In the genomic region with DNA sequence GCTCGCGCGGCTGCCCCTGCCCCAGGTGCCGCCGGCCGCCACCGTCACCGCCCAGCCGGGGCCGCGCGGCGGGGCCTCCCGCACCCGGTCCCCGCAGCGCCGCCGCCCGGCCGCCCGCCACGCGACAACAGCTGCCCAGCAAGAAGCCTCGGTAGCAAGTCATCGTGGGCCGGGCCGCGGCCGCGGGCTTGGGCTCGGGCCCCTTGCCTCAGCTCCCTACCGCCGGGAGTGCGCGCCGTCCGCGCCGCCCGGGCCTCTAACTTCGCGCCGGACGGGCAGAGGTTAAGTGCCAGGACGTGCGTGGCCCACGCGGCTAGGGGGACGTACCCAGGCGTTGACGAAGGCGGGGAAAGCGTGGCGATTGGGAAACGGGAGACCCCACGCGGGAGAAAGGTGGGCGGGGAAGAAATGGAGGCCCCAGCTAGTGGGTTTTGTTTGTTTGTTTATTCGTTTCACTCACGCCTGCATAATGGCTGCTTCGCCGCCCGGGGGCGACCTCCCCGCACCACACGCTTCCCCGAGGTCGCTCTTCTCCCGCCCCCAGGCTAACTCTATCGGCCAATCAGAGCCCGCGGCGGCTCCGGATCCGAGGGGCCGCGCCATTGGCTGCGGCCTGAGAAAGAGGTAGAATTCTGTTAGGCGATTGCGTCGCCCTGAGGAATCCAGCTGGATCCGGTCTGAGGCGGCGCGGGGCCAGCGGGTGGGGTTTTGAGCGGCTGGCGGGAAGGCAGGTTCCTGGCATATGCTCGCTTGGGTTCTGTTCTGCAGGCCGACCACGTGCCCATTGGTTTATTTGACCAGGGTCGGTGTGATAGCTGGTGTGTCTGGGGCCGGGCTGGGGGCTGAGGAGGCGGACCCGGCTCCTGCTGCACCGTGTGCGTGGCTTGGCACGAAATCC, we compare ENCODE assay signal across 8 cellular contexts. TPM values are rescaled to one million over a fixed set of nuclear protein-coding genes. Genes with fewer than 3 reads are reported as not detected.
A peak's percentile ranks its signal among the peaks of the same experiment; 100 is the strongest.
DNase-seq lines count a peak whose midpoint lies in the region; ATAC-seq and TF ChIP-seq lines count a peak whose summit lies in the region.

A gene with protein sequence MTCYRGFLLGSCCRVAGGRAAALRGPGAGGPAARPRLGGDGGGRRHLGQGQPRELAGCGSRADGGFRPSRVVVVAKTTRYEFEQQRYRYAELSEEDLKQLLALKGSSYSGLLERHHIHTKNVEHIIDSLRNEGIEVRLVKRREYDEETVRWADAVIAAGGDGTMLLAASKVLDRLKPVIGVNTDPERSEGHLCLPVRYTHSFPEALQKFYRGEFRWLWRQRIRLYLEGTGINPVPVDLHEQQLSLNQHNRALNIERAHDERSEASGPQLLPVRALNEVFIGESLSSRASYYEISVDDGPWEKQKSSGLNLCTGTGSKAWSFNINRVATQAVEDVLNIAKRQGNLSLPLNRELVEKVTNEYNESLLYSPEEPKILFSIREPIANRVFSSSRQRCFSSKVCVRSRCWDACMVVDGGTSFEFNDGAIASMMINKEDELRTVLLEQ (minus strand): TSS at position 290 of the 898 bp plus-strand sequence. CDS start 127 bp downstream, at position 163.

- H3K36me3 ChIP-seq in lung (ENCODE audit: control insufficient read depth in 2 of 2, insufficient read depth in 2 of 2, low read length in 2 of 2) = no peaks in the 10 kb centered on the region

- no peaks in the 10 kb centered on the region for H3K9me3 ChIP-seq in lung (ENCODE audit: control insufficient read depth in 2 of 2, insufficient read depth in 1 of 2, low read length in 1 of 2)

- peak within 1 kb of the TSS; percentile 94 to 99 for H3K27ac ChIP-seq in lung (ENCODE audit: low read depth in 1 of 2, low read length in 1 of 2)

- H3K27me3 ChIP-seq in lung (ENCODE audit: control insufficient read depth, insufficient read depth) = no peaks in the 10 kb centered on the region

- peak; percentile 92 for DNase-seq in COR-L47 (lab: John Stamatoyannopoulos, UW)
- DNase-seq in GM20000 (ENCODE audit: low spot score) = peak; percentile 96
- DNase-seq in HT-29 (ENCODE audit: low spot score) = peak; percentile 98
- peak; percentile 86 for DNase-seq in NK-92 treated with Interleukin-12 subunit alpha and Interleukin-12 subunit beta, amount 100 ng/mL, for 24 hours (lab: John Stamatoyannopoulos, UW)
- peak; percentile 96 for DNase-seq in activated CD8-positive, alpha-beta memory T cell treated with anti-CD3 and anti-CD28 coated beads for 24 hours
- DNase-seq in effector CD8-positive, alpha-beta T cell (lab: John Stamatoyannopoulos, UW) = peak; percentile 95
- DNase-seq in lung (ENCODE audit: low spot score) = peak; percentile 94
- DNase-seq in stimulated activated CD4-positive, alpha-beta T cell treated with anti-CD3 and anti-CD28 coated beads, TNF-alpha, amount 100 ng/mL, for 4 hours (ENCODE audit: low read depth in 3 of 3) = peak; percentile 77 to 89 (median 85)

- peak; percentile 42 for TF ChIP-seq CTCF in GM20000 (IDR thresholded peaks at IDR 0.05; ENCODE audit: extremely low read depth, missing control alignments)
- no peak for TF ChIP-seq CTCF in lung (IDR thresholded peaks at IDR 0.05; ENCODE audit: control extremely low read depth, extremely low read depth)

- H3K4me1 ChIP-seq in lung (ENCODE audit: control insufficient read depth in 2 of 2, insufficient read depth in 2 of 2, low read length in 2 of 2) = peaks cover 2 to 18% of the 10 kb centered on the region in 2 donors

- WGBS in lung, 2 donors = 0% methylated on average over 82 to 99 of the region's 99 CpGs

- peak within 1 kb of the TSS; percentile 89 for H3K4me3 ChIP-seq in lung

- ATAC-seq in lung (ENCODE audit: insufficient read depth, low FRiP score) = peak; percentile 92

RNA-seq across cellular contexts. Expression of the gene that starts here (rescaled TPM):
- total RNA-seq in HT-29 (2014; rRNA removed; shearing (Covaris generic)) = 12.7 and 13.1 TPM in 2 replicates
- total RNA-seq in lung = 10 to 100 TPM; 23.4 to 37.9 TPM
- polyA plus RNA-seq in lung = 1 to 10 TPM; 8.4 to 9.0 TPM

Comparison
In these comparisons a context has a peak if more than half of its experiments do, and no peak if none do; other contexts are left out.
1. Peak in every context shown above with its lines: DNase-seq, ATAC-seq, H3K4me3 ChIP-seq and H3K27ac ChIP-seq.